1 cellular context compared by ENCODE assay signal in genomic region chr1:115685029-115685705, GRCh38.
TF ChIP-seq lines count a peak whose summit lies in the region.

No MANE protein-coding gene starts in this region.

TF ChIP-seq in K562, 482 proteins besides CTCF, POLR2A, EP300 and RAD21 (continued from another document):
- TF ChIP-seq IRF9 (tag; IDR thresholded peaks at IDR 0.05) (peak; percentile 55; the same call in 1 of the 2 replicates), ATF7 (IDR thresholded peaks at IDR 0.05) (peak; percentile 69; the same call in 1 of the 2 replicates), CLOCK (CRISPR knock-in tag; IDR thresholded peaks at IDR 0.05; ENCODE audit: borderline replicate concordance) (no peak), HSF4 (CRISPR knock-in tag; IDR thresholded peaks at IDR 0.05; ENCODE audit: borderline replicate concordance) (peak; percentile 46; the same call in 1 of the 2 replicates), PRDM10 (IDR thresholded peaks at IDR 0.05; ENCODE audit: partially characterized antibody) (no peak), ZNF668 (CRISPR knock-in tag; IDR thresholded peaks at IDR 0.05) (peak; percentile 75; the same call in 1 of the 2 replicates), SMARCE1 (IDR thresholded peaks at IDR 0.05) (no peak), ZBTB2 (IDR thresholded peaks at IDR 0.05) (no peak), PPARD (CRISPR knock-in tag; IDR thresholded peaks at IDR 0.05) (no peak), ATF3 (IDR thresholded peaks at IDR 0.05) (peak; percentile 87), ATF3 (CRISPR knock-in tag; conservative IDR thresholded peaks at IDR 0.05) (no peak), TSHZ1 (CRISPR knock-in tag; IDR thresholded peaks at IDR 0.05) (peak; percentile 62; the same call in 1 of the 2 replicates), ZNF76 (CRISPR knock-in tag; IDR thresholded peaks at IDR 0.05; ENCODE audit: borderline replicate concordance) (peak; percentile 79; the same call in 1 of the 2 replicates), ZNF764 (CRISPR knock-in tag; IDR thresholded peaks at IDR 0.05; ENCODE audit: low read depth) (no peak), ZNF133 (CRISPR knock-in tag; IDR thresholded peaks at IDR 0.05) (0 out of 2 replicates have a peak, but pooled peaks have one; percentile 57)
